8 cellular contexts compared by ENCODE assay signal in genomic region chr17:2192367-2193028, GRCh38.
A peak's percentile ranks its signal among the peaks of the same experiment; 100 is the strongest.
DNase-seq lines count a peak whose midpoint lies in the region; ATAC-seq, FAIRE-seq and TF ChIP-seq lines count a peak whose summit lies in the region.

No MANE protein-coding gene starts in this region.

- FAIRE-seq in GM19239 (lab: Jason Lieb, UNC) = peak; percentile 79
- FAIRE-seq in keratinocyte (lab: Jason Lieb, UNC) = peak; percentile 96

- no peak overlapping the region for H2AFZ ChIP-seq in keratinocyte (ENCODE audit: control insufficient read depth, low read length)

- H3K9me3 ChIP-seq in keratinocyte (ENCODE audit: control insufficient read depth, low read depth, low read length) = no peaks in the 10 kb centered on the region

- peak overlapping the region in 1 of 3 experiments; percentile 7 for H3K4me3 ChIP-seq in keratinocyte (ENCODE audit: control insufficient read depth in 2 of 3, extremely low read depth in 1 of 3, insufficient read depth in 2 of 3, low read depth in 1 of 3, low read length in 3 of 3)

- peak overlapping the region; percentile 43 for H3K4me2 ChIP-seq in keratinocyte (ENCODE audit: control insufficient read depth, extremely low read depth, insufficient read depth, low read depth, low read length)

- H3K27ac ChIP-seq in keratinocyte (ENCODE audit: control insufficient read depth, insufficient read depth, low read length) = peak overlapping the region; percentile 74

- peaks cover 4 to 5% of the 10 kb centered on the region in 2 experiments for H3K36me3 ChIP-seq in keratinocyte (ENCODE audit: control insufficient read depth in 2 of 2, extremely low read depth in 1 of 2, insufficient read depth in 2 of 2, low read length in 2 of 2)

- H3K9me1 ChIP-seq in keratinocyte (ENCODE audit: control insufficient read depth, extremely low read depth, insufficient read depth, low read length) = no peaks in the 10 kb centered on the region

- H3K9ac ChIP-seq in keratinocyte (ENCODE audit: control insufficient read depth, extremely low read depth, insufficient read depth, low read length) = peak overlapping the region; percentile 28

- DNase-seq in GM19239 (ENCODE audit: insufficient read length, low spot score) (no peak), RKO (ENCODE audit: low spot score) (peak; percentile 84), keratinocyte (ENCODE audit: low read depth, low spot score) (peak; percentile 82), pons (ENCODE audit: low spot score) (no peak)
- DNase-seq in activated naive CD4-positive, alpha-beta T cell treated with Interleukin-2 at 50 U/mL for 16 hours = peak; percentile 54
- peak; percentile 41 to 48 for DNase-seq in stimulated activated CD8-positive, alpha-beta memory T cell treated with anti-CD3 and anti-CD28 coated beads, Interleukin-7, amount 100 ng/mL, for 1 hour (ENCODE audit: low read depth in 2 of 2)

- TF ChIP-seq CTCF in keratinocyte (optimal IDR thresholded peaks at IDR 0.05 in 1 of 3, IDR thresholded peaks at IDR 0.05 in 1 of 3, conservative IDR thresholded peaks at IDR 0.05 in 1 of 3; ENCODE audit: extremely low read depth in 1 of 3, insufficient read depth in 2 of 3, low read length in 3 of 3) = no peak

- ATAC-seq in HG02973 (IDR thresholded peaks at IDR 0.05; ENCODE audit: unreplicated experiment) (no peak), HG03342 (IDR thresholded peaks at IDR 0.05; ENCODE audit: unreplicated experiment) (no peak)

- H3K27me3 ChIP-seq in keratinocyte (ENCODE audit: control insufficient read depth, extremely low read depth, insufficient read depth, low read length) = no peaks in the 10 kb centered on the region

- H4K20me1 ChIP-seq in keratinocyte (ENCODE audit: control insufficient read depth, extremely low read depth, insufficient read depth, low read length) = no peaks in the 10 kb centered on the region

- dilution Hi-C loops in keratinocyte (cut with MboI; ENCODE audit: extremely low pct_ligation_motif_present, low sequenced_read_pairs) = no loop called here

- peaks cover 40% of the 10 kb centered on the region for H3K4me1 ChIP-seq in keratinocyte (ENCODE audit: control insufficient read depth, extremely low read depth, insufficient read depth, low read length)

- no peaks in the 10 kb centered on the region for H3K79me2 ChIP-seq in keratinocyte (ENCODE audit: control insufficient read depth, insufficient read depth, low read length)

Comparison
In these comparisons a context has a peak if more than half of its experiments do, and no peak if none do; other contexts are left out.
1. DNase-seq: peak in RKO (single experiment), activated naive CD4-positive, alpha-beta T cell treated with Interleukin-2 at 50 U/mL for 16 hours (single experiment), keratinocyte (single experiment) and stimulated activated CD8-positive, alpha-beta memory T cell treated with anti-CD3 and anti-CD28 coated beads, Interleukin-7, amount 100 ng/mL, for 1 hour (2 of 2); none in GM19239 (single experiment) and pons (single experiment).